ENCODE assay signal across 15 cellular contexts in the genomic region with DNA sequence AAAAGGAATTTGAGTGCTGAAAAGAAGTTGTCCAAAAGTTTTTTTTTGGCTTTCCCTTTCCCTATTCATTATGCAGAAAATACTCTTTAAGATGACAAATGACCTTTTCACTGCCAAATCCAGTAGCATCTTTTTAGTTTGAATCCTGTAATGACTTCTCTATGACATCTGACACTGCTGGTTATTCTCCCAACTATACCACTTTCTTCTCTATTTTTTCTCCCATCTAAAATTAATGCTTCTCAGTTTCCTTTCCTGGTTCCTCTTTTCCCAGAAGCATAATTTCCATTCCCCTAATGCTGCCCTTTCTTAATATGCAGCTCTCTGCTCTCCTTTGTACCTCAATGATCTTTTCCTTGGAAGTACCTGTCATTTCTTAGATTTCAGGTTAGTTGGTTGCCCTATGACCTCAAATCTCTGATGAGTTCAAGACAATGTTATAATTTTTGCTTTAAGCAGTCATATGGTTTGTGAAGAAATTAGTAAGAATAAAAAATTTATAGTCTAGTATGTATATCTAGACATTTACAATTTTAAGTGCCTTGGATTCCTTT.
DNase-seq lines count a peak whose midpoint lies in the region; ATAC-seq, FAIRE-seq and TF ChIP-seq lines count a peak whose summit lies in the region.
"Had no signal": no experiment of that assay in that cellular context is flagged by ENCODE, and none has a peak within 500 bp of the region (broad histone marks: within the 10 kb centered on the region; RNA-seq: fewer than 3 reads in every experiment).

No MANE protein-coding gene starts in this region.

- no peaks in the 10 kb centered on the region for H3F3A ChIP-seq in SK-N-SH (replicated peaks; ENCODE audit: insufficient read depth)

- H3K36me3 ChIP-seq in SK-N-SH (replicated peaks in 1 of 2; ENCODE audit: control insufficient read depth in 1 of 2, insufficient read depth in 2 of 2, low read length in 1 of 2) (no peaks in the 10 kb centered on the region), mesendoderm (ENCODE audit: control insufficient read depth, insufficient read depth, low read length) (no peaks in the 10 kb centered on the region)
- H3K36me3 ChIP-seq: BLaER1 treated with 17β-estradiol and CSF1 and Interleukin-3, amounts not matched to agents 10 nM and 100 nM had no signal

- no peak overlapping the region for H4K8ac ChIP-seq in mesendoderm (ENCODE audit: low read depth, low read length)

- H3K27me3 Mint-ChIP-seq in osteocyte (ENCODE audit: unreplicated experiment): no peaks in the 10 kb centered on the region

- H3K9me2 ChIP-seq in SK-N-SH: no peaks in the 10 kb centered on the region

- no peak overlapping the region for H2BK15ac ChIP-seq in mesendoderm (replicated peaks; ENCODE audit: low read depth)

- no peak for TF ChIP-seq EP300 in SK-N-SH (IDR thresholded peaks at IDR 0.05; ENCODE audit: borderline replicate concordance in 1 of 2, low read depth in 1 of 2, low read length in 1 of 2)

- no peak overlapping the region for H2BK120ac ChIP-seq in mesendoderm (ENCODE audit: low read depth, low read length)

- H3K9me3 Mint-ChIP-seq in osteocyte (ENCODE audit: unreplicated experiment): no peaks in the 10 kb centered on the region
- H3K9me3 Mint-ChIP-seq: CD4-positive, alpha-beta T cell had no signal

- H2AK5ac ChIP-seq in mesendoderm (ENCODE audit: low read length): no peak overlapping the region

- peaks cover 8% of the 10 kb centered on the region for H3K36me3 Mint-ChIP-seq in osteocyte (ENCODE audit: unreplicated experiment)

- H3K18ac ChIP-seq in mesendoderm (ENCODE audit: low read length): no peak overlapping the region

- H3K4me3 ChIP-seq in SK-N-SH (ENCODE audit: low read depth in 2 of 2, low read length in 1 of 2) (no peak overlapping the region), mesendoderm (ENCODE audit: low read length) (no peak overlapping the region)
- H3K4me3 ChIP-seq: BLaER1 treated with 17β-estradiol and CSF1 and Interleukin-3, amounts not matched to agents 10 nM and 100 nM; GM12878; K562 had no signal

- peaks cover 1% of the 10 kb centered on the region for H3K79me1 ChIP-seq in mesendoderm (ENCODE audit: low read length)

- TF ChIP-seq CTCF in SK-N-SH (IDR thresholded peaks at IDR 0.05) (no peak), osteocyte (IDR thresholded peaks at IDR 0.05) (no peak), GM10248 (IDR thresholded peaks at IDR 0.05; ENCODE audit: control extremely low read depth, extremely low read depth, low read depth, missing control alignments) (no peak)

- H4K20me1 ChIP-seq in SK-N-SH (ENCODE audit: insufficient read depth): 0 out of 2 replicates have a peak, but pooled peaks cover 3% of the 10 kb centered on the region

- FAIRE-seq in TTC549 (lab: Jason Lieb, UNC): peak; percentile 67
- FAIRE-seq: GM12878, K562 had no signal

- TF ChIP-seq RAD21 in SK-N-SH (IDR thresholded peaks at IDR 0.05; ENCODE audit: low read length): no peak

- H3K9me3 ChIP-seq in SK-N-SH: no peaks in the 10 kb centered on the region
- H3K9me3 ChIP-seq: BLaER1 treated with 17β-estradiol and CSF1 and Interleukin-3, amounts not matched to agents 10 nM and 100 nM had no signal

- H3K4me1 ChIP-seq in SK-N-SH (ENCODE audit: control insufficient read depth in 1 of 2, insufficient read depth in 2 of 2, low read depth in 1 of 2, low read length in 1 of 2) (no peaks in the 10 kb centered on the region; a peak in 1 of 4 replicates), mesendoderm (ENCODE audit: control insufficient read depth, low read depth, low read length) (no peaks in the 10 kb centered on the region)

- H3K27me3 ChIP-seq in SK-N-SH (ENCODE audit: insufficient read depth) (no peaks in the 10 kb centered on the region), mesendoderm (ENCODE audit: insufficient read depth, low read length, poor library complexity) (no peaks in the 10 kb centered on the region)
- H3K27me3 ChIP-seq: BLaER1 treated with 17β-estradiol and CSF1 and Interleukin-3, amounts not matched to agents 10 nM and 100 nM had no signal

- H3K4me2 ChIP-seq in SK-N-SH: no peak overlapping the region
- H3K4me2 ChIP-seq in mesendoderm (ENCODE audit: low read length): no peak overlapping the region

- CTCF ChIA-PET in SK-N-SH (lab: Yijun Ruan, JAX) (interaction anchor here (2.2 kb wide), 1 partner anchor 40 kb away, joined by 5 read pairs; no protein-coding TSS in a partner anchor), GM10248 (lab: Yijun Ruan, JAX) (interaction anchor here (1.1 kb wide), 1 partner anchor 10 kb away, joined by 3 read pairs; no protein-coding TSS in a partner anchor)

- H3K27ac Mint-ChIP-seq in osteocyte (ENCODE audit: unreplicated experiment): peak overlapping the region; percentile 42
- H3K27ac Mint-ChIP-seq: CD4-positive, alpha-beta T cell had no signal

- DNase-seq in SK-N-SH (no peak), osteocyte (ENCODE audit: extremely low spot score, unreplicated experiment) (no peak), mesendoderm (no peak), GM10248 (ENCODE audit: extremely low spot score) (no peak)
- DNase-seq: ACHN; Calu3; CD4-positive, alpha-beta T cell; DMS 273 treated with DMSO at 0.1 percent for 48 hours; HCEC 1CT had no signal

- no peak overlapping the region for H3K23ac ChIP-seq in mesendoderm (ENCODE audit: low read length)

- H4K5ac ChIP-seq in mesendoderm (ENCODE audit: low read length): no peak overlapping the region

- H3K4me3 Mint-ChIP-seq in osteocyte (ENCODE audit: unreplicated experiment): no peak overlapping the region
- H3K4me3 Mint-ChIP-seq: CD4-positive, alpha-beta T cell had no signal

- H2AFZ ChIP-seq in SK-N-SH (ENCODE audit: low read depth): no peak overlapping the region

- H3K27ac ChIP-seq in SK-N-SH (ENCODE audit: low read depth in 2 of 2, low read length in 1 of 2): no peak overlapping the region
- no peak overlapping the region for H3K27ac ChIP-seq in mesendoderm (ENCODE audit: low read depth, low read length)
- H3K27ac ChIP-seq: BLaER1 treated with 17β-estradiol and CSF1 and Interleukin-3, amounts not matched to agents 10 nM and 100 nM had no signal

- no peak for ATAC-seq in SK-N-SH treated with all-trans-retinoic acid at 6 μM for 48 hours
- no peak for ATAC-seq in HG03378 (IDR thresholded peaks at IDR 0.05; ENCODE audit: unreplicated experiment)
- ATAC-seq: GM12878, K562 had no signal

- H2BK5ac ChIP-seq in mesendoderm (ENCODE audit: low read length): no peak overlapping the region

- no peak overlapping the region for H3K56ac ChIP-seq in mesendoderm (ENCODE audit: low read length)

- POLR2A ChIA-PET in SK-N-SH (lab: Yijun Ruan, JAX) (no interaction called here), GM10248 (lab: Yijun Ruan, JAX) (interaction anchor here (0.5 kb wide), 1 partner anchor 134 kb away, joined by 5 read pairs; no protein-coding TSS in a partner anchor)

- H3K4me1 Mint-ChIP-seq in osteocyte (ENCODE audit: unreplicated experiment): peaks cover 26% of the 10 kb centered on the region

- H3K79me2 ChIP-seq in SK-N-SH (ENCODE audit: insufficient read depth) (peaks cover 28% of the 10 kb centered on the region), mesendoderm (ENCODE audit: control insufficient read depth, insufficient read depth, low read length) (no peaks in the 10 kb centered on the region)

- no peak overlapping the region for H3K4ac ChIP-seq in mesendoderm (ENCODE audit: low read depth, low read length)

- no peak overlapping the region for H3K9ac ChIP-seq in SK-N-SH
- no peak overlapping the region for H3K9ac ChIP-seq in mesendoderm (ENCODE audit: low read length)
- H3K9ac ChIP-seq: BLaER1 treated with 17β-estradiol and CSF1 and Interleukin-3, amounts not matched to agents 10 nM and 100 nM had no signal

TF ChIP-seq in SK-N-SH treated with all-trans-retinoic acid at 6 μM for 48 hours, 23 proteins besides CTCF, POLR2A, EP300 and RAD21:
- TF ChIP-seq, protein P1, sequence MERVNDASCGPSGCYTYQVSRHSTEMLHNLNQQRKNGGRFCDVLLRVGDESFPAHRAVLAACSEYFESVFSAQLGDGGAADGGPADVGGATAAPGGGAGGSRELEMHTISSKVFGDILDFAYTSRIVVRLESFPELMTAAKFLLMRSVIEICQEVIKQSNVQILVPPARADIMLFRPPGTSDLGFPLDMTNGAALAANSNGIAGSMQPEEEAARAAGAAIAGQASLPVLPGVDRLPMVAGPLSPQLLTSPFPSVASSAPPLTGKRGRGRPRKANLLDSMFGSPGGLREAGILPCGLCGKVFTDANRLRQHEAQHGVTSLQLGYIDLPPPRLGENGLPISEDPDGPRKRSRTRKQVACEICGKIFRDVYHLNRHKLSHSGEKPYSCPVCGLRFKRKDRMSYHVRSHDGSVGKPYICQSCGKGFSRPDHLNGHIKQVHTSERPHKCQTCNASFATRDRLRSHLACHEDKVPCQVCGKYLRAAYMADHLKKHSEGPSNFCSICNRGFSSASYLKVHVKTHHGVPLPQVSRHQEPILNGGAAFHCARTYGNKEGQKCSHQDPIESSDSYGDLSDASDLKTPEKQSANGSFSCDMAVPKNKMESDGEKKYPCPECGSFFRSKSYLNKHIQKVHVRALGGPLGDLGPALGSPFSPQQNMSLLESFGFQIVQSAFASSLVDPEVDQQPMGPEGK (CRISPR knock-in tag; IDR thresholded peaks at IDR 0.05; ENCODE audit: borderline replicate concordance): no peak
- 0 out of 2 replicates have a peak, but pooled peaks have one; percentile 34 for TF ChIP-seq TOX (CRISPR knock-in tag; IDR thresholded peaks at IDR 0.05; ENCODE audit: borderline replicate concordance)

TF ChIP-seq in SK-N-SH, 30 proteins besides CTCF, POLR2A, EP300 and RAD21:
- TF ChIP-seq EZH2phosphoT487 (IDR thresholded peaks at IDR 0.05; ENCODE audit: borderline replicate concordance, low read depth) (no peak), GABPA (IDR thresholded peaks at IDR 0.05; ENCODE audit: low read depth) (no peak)
- TF ChIP-seq, protein P2, sequence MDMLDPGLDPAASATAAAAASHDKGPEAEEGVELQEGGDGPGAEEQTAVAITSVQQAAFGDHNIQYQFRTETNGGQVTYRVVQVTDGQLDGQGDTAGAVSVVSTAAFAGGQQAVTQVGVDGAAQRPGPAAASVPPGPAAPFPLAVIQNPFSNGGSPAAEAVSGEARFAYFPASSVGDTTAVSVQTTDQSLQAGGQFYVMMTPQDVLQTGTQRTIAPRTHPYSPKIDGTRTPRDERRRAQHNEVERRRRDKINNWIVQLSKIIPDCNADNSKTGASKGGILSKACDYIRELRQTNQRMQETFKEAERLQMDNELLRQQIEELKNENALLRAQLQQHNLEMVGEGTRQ (IDR thresholded peaks at IDR 0.05; ENCODE audit: borderline replicate concordance, low read depth, low read length): no peak
